ENCODE assay signal across 17 cellular contexts in the genomic region with DNA sequence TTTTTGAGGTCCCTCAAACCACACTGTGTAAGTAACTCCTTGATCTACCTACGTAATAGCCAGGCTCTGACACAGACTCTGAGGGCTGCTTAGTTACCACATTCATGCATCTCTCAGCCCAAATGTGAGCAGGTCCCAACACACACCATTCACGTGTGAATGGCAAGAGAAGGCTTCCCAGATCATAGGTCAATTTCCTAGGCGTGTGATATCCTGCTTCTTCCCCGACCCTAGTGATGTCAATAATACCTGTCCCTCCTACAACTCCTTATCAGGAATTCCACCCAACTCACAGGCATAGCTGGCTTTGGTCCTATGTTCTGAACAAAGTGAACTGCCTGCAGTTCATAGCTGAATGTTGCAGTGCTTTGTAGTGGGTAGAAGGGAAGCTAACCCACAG.
A peak's percentile ranks its signal among the peaks of the same experiment; 100 is the strongest.
DNase-seq lines count a peak whose midpoint lies in the region; ATAC-seq, FAIRE-seq and TF ChIP-seq lines count a peak whose summit lies in the region.
"Had no signal": no experiment of that assay in that cellular context is flagged by ENCODE, and none has a peak within 500 bp of the region (broad histone marks: within the 10 kb centered on the region; RNA-seq: fewer than 3 reads in every experiment).

No MANE protein-coding gene starts in this region.

- H3K4me3 ChIP-seq in PC-3 (ENCODE audit: low read length) (no peak overlapping the region), endothelial cell of umbilical vein (replicated peaks in 1 of 3; ENCODE audit: insufficient read depth in 1 of 3, low read depth in 1 of 3, low read length in 3 of 3) (no peak overlapping the region), mucosa of descending colon (no peak overlapping the region), thyroid gland (replicated peaks in 1 of 3) (no peak overlapping the region)

- peak; percentile 8 for DNase-seq in A172 (ENCODE audit: low spot score)
- no peak for DNase-seq in PC-3
- DNase-seq in endothelial cell of umbilical vein (ENCODE audit: low read depth, low spot score) = peak; percentile 5
- no peak for DNase-seq in mucosa of descending colon
- no peak for DNase-seq in AML-193 (lab: John Stamatoyannopoulos, UW)
- no peak for DNase-seq in stimulated activated naive CD4-positive, alpha-beta T cell (lab: John Stamatoyannopoulos, UW)
- no peak for DNase-seq in thyroid gland
- DNase-seq: Caco-2, EL, Kasumi-1, NCI-H1105, NCI-H1694, NCI-H2107, NCI-H345, NCI-H526 had no signal

- H3K4me1 ChIP-seq in PC-3 (ENCODE audit: insufficient read depth, low read length) (peaks cover 36% of the 10 kb centered on the region), endothelial cell of umbilical vein (ENCODE audit: control insufficient read depth, extremely low read depth, insufficient read depth, low read length) (peaks cover 49% of the 10 kb centered on the region), mucosa of descending colon (ENCODE audit: low read depth) (peaks cover 15% of the 10 kb centered on the region), thyroid gland (peaks cover 4 to 11% of the 10 kb centered on the region in 2 donors)

- BruUV-seq in PC-3 (replicated peaks; lab: Mats Ljungman, UMichigan) (no TSS peak), endothelial cell of umbilical vein (replicated peaks; lab: Mats Ljungman, UMichigan) (no TSS peak)

- H3K9me2 ChIP-seq in PC-3 (replicated peaks; ENCODE audit: low read length) = no peaks in the 10 kb centered on the region

- dilution Hi-C loops in endothelial cell of umbilical vein (cut with MboI; ENCODE audit: extremely low pct_ligation_motif_present, low sequenced_read_pairs) = no loop called here

- POLR2A ChIA-PET in PC-3 (lab: Charles Lee; ENCODE audit: unreplicated experiment) = no interaction called here
- POLR2A ChIA-PET in endothelial cell of umbilical vein (lab: Charles Lee) = no interaction called here

- no peaks in the 10 kb centered on the region for H3K9me1 ChIP-seq in endothelial cell of umbilical vein (replicated peaks; ENCODE audit: control insufficient read depth, extremely low read depth, insufficient read depth, low read length)

- H3K4me2 ChIP-seq in PC-3 (ENCODE audit: low read length) (no peak overlapping the region), endothelial cell of umbilical vein (ENCODE audit: insufficient read depth, low read length) (peak overlapping the region; percentile 70)

- no peaks in the 10 kb centered on the region for H3K27me3 ChIP-seq in PC-3 (ENCODE audit: low read length)
- H3K27me3 ChIP-seq in endothelial cell of umbilical vein (ENCODE audit: control insufficient read depth in 2 of 2, insufficient read depth in 2 of 2, low read length in 2 of 2) = no peaks in the 10 kb centered on the region
- H3K27me3 ChIP-seq in thyroid gland = no peaks in the 10 kb centered on the region

- FAIRE-seq in endothelial cell of umbilical vein (lab: Jason Lieb, UNC) = no peak
- FAIRE-seq: H54 had no signal

- H2AFZ ChIP-seq in PC-3 (ENCODE audit: low read length) (no peak overlapping the region), endothelial cell of umbilical vein (ENCODE audit: low read depth, low read length) (peak overlapping the region; percentile 18)

- H3K9ac ChIP-seq in PC-3 (ENCODE audit: low read length) = no peak overlapping the region
- no peak overlapping the region for H3K9ac ChIP-seq in endothelial cell of umbilical vein (replicated peaks; ENCODE audit: extremely low read depth, insufficient read depth, low read length)

- H3K27ac ChIP-seq in PC-3 (ENCODE audit: low read length) = peak overlapping the region; percentile 64
- peak overlapping the region; percentile 95 for H3K27ac ChIP-seq in endothelial cell of umbilical vein (ENCODE audit: insufficient read depth, low read depth, low read length)
- H3K27ac ChIP-seq in thyroid gland = no peak overlapping the region

- H4K20me1 ChIP-seq in PC-3 (ENCODE audit: low read length) (no peaks in the 10 kb centered on the region), endothelial cell of umbilical vein (replicated peaks; ENCODE audit: control insufficient read depth, extremely low read depth, insufficient read depth, low read length) (no peaks in the 10 kb centered on the region)

- no peaks in the 10 kb centered on the region for H3K36me3 ChIP-seq in PC-3 (ENCODE audit: low read depth, low read length)
- H3K36me3 ChIP-seq in endothelial cell of umbilical vein (ENCODE audit: control insufficient read depth in 2 of 2, extremely low read depth in 1 of 2, insufficient read depth in 2 of 2, low read length in 2 of 2) = no peaks in the 10 kb centered on the region
- H3K36me3 ChIP-seq in mucosa of descending colon (ENCODE audit: low read depth) = no peaks in the 10 kb centered on the region
- H3K36me3 ChIP-seq in thyroid gland = no peaks in the 10 kb centered on the region

- no peak for ATAC-seq in PC-3
- ATAC-seq in mucosa of descending colon = peak; percentile 57
- no peak for ATAC-seq in HG03196 (IDR thresholded peaks at IDR 0.05; ENCODE audit: unreplicated experiment)

- no peak for TF ChIP-seq CTCF in PC-3 (conservative IDR thresholded peaks at IDR 0.05; ENCODE audit: low read depth, low read length)
- TF ChIP-seq CTCF in endothelial cell of umbilical vein (IDR thresholded peaks at IDR 0.05; ENCODE audit: extremely low read depth in 1 of 2, insufficient read depth in 1 of 2, low read depth in 1 of 2, low read length in 2 of 2) = no peak
- no peak for TF ChIP-seq CTCF in mucosa of descending colon (IDR thresholded peaks at IDR 0.05)
- no peak for TF ChIP-seq CTCF in thyroid gland (IDR thresholded peaks at IDR 0.05)

- H3K79me2 ChIP-seq in PC-3 (ENCODE audit: low read length) = no peaks in the 10 kb centered on the region
- no peaks in the 10 kb centered on the region for H3K79me2 ChIP-seq in endothelial cell of umbilical vein (ENCODE audit: control insufficient read depth, insufficient read depth, low read length)

- CTCF ChIA-PET in PC-3 (lab: Charles Lee) (no interaction called here), endothelial cell of umbilical vein (lab: Charles Lee) (interaction anchor here (1.0 to 2.1 kb wide), 2 partner anchors 71 to 352 kb away, joined by 3 to 11 read pairs; no protein-coding TSS in a partner anchor)

- intact Hi-C loops in PC-3 (cut with micrococcal nuclease) (no loop called here), endothelial cell of umbilical vein (cut with micrococcal nuclease) (loop anchor here (10.0 kb wide), 3 partner anchors 658 to 868 kb away; a partner anchor contains a TSS), mucosa of descending colon (cut with DNase I, micrococcal nuclease) (no loop called here), thyroid gland (cut with DNase I) (no loop called here)

- H3K9me3 ChIP-seq in PC-3 (ENCODE audit: low read length) (no peaks in the 10 kb centered on the region), endothelial cell of umbilical vein (replicated peaks; ENCODE audit: control insufficient read depth, insufficient read depth, low read length) (no peaks in the 10 kb centered on the region), mucosa of descending colon (no peaks in the 10 kb centered on the region), thyroid gland (no peaks in the 10 kb centered on the region)
- H3K9me3 ChIP-seq: Caco-2 had no signal

- H3F3A ChIP-seq in PC-3 (ENCODE audit: low read length, unreplicated experiment) = peaks cover 13% of the 10 kb centered on the region

- 90% methylated on average over 4 of the region's 4 CpGs for WGBS in thyroid gland, 2 donors

- TF ChIP-seq POLR2A in endothelial cell of umbilical vein (IDR thresholded peaks at IDR 0.05; ENCODE audit: low read depth, low read length) (no peak), thyroid gland (IDR thresholded peaks at IDR 0.05) (no peak)

TF ChIP-seq in endothelial cell of umbilical vein, 7 proteins besides CTCF, POLR2A, EP300 and RAD21:
- TF ChIP-seq MYC (IDR thresholded peaks at IDR 0.05; ENCODE audit: low read depth, low read length) (no peak), JUN (IDR thresholded peaks at IDR 0.05; ENCODE audit: borderline replicate concordance, insufficient read depth, insufficient read length, low read depth) (no peak), EZH2 (IDR thresholded peaks at IDR 0.05; ENCODE audit: borderline replicate concordance, low read depth, low read length, severe bottlenecking) (no peak), GATA2 (IDR thresholded peaks at IDR 0.05; ENCODE audit: insufficient read depth, insufficient read length, low read depth, low read length) (no peak), FOS (IDR thresholded peaks at IDR 0.05; ENCODE audit: borderline replicate concordance, insufficient read depth, low read length) (no peak), POLR2AphosphoS5 (IDR thresholded peaks at IDR 0.05; ENCODE audit: insufficient read depth, low read depth, low read length) (no peak)
- TF ChIP-seq, protein P1, sequence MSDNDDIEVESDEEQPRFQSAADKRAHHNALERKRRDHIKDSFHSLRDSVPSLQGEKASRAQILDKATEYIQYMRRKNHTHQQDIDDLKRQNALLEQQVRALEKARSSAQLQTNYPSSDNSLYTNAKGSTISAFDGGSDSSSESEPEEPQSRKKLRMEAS (IDR thresholded peaks at IDR 0.05; ENCODE audit: insufficient read depth, insufficient read length) = no peak

Comparison
In these comparisons a context has a peak if more than half of its experiments do, and no peak if none do; other contexts are left out.
1. DNase-seq: peak in A172 (single experiment) and endothelial cell of umbilical vein (single experiment); none in PC-3 (single experiment), mucosa of descending colon (0 of 3), AML-193 (0 of 2), stimulated activated naive CD4-positive, alpha-beta T cell (0 of 6) and thyroid gland (0 of 2).
2. H3K27ac ChIP-seq: peak in PC-3 (single experiment) and endothelial cell of umbilical vein (single experiment); none in thyroid gland (0 of 3).